Comparison of ENCODE assay signal across 8 cellular contexts in genomic region chr19:38678217-38678890, GRCh38. TPM values are rescaled to one million over a fixed set of nuclear protein-coding genes. Genes with fewer than 3 reads are reported as not detected.
DNase-seq lines count a peak whose midpoint lies in the region; ATAC-seq and TF ChIP-seq lines count a peak whose summit lies in the region.

No MANE protein-coding gene starts in this region.

- DNase-seq in CD8-positive, alpha-beta memory T cell = no peak
- DNase-seq in activated B cell treated with CpG ODN at 0.5 μM for 24 hours = no peak
- peak; percentile 4 for DNase-seq in left ventricle myocardium superior
- no peak for DNase-seq in gastrocnemius medialis
- no peak for DNase-seq in NCI-H82 (lab: John Stamatoyannopoulos, UW)
- DNase-seq in NCI-H2107 treated with DMSO at 0.1 percent for 48 hours (lab: John Stamatoyannopoulos, UW; ENCODE audit: unreplicated experiment) = no peak
- no peak for DNase-seq in iPS-NIHi7 (ENCODE audit: extremely low spot score)

- CTCF ChIA-PET in CD8-positive, alpha-beta memory T cell (lab: Charles Lee) = interaction anchor here (1.0 to 1.2 kb wide), 2 partner anchors 9 to 37 kb away, joined by 3 read pairs; no protein-coding TSS in a partner anchor
- CTCF ChIA-PET in activated B cell treated with CpG ODN at 0.5 μM for 24 hours (lab: Charles Lee) = no interaction called here

- peak overlapping the region in 6 of 7 donors; percentile 37 to 79 (median 60) for H3K4me3 Mint-ChIP-seq in CD8-positive, alpha-beta memory T cell
- no peak overlapping the region for H3K4me3 Mint-ChIP-seq in activated B cell treated with CpG ODN at 0.5 μM for 24 hours

- TF ChIP-seq CTCF in activated B cell treated with CpG ODN at 0.5 μM for 24 hours (IDR thresholded peaks at IDR 0.05) = no peak
- no peak for TF ChIP-seq CTCF in gastrocnemius medialis (IDR thresholded peaks at IDR 0.05 in 4 of 5, conservative IDR thresholded peaks at IDR 0.05 in 1 of 5)

- H3K4me1 Mint-ChIP-seq in CD8-positive, alpha-beta memory T cell = peaks cover 91 to 95% (median 93%) of the 10 kb centered on the region in 3 donors
- peaks cover 84% of the 10 kb centered on the region for H3K4me1 Mint-ChIP-seq in activated B cell treated with CpG ODN at 0.5 μM for 24 hours

- ATAC-seq in activated B cell treated with CpG ODN at 0.5 μM for 24 hours (ENCODE audit: low read depth) (no peak), left ventricle myocardium superior (no peak), gastrocnemius medialis (no peak), HG03342 (IDR thresholded peaks at IDR 0.05; ENCODE audit: unreplicated experiment) (no peak)

- H3K9me3 Mint-ChIP-seq in CD8-positive, alpha-beta memory T cell = no peaks in the 10 kb centered on the region
- no peaks in the 10 kb centered on the region for H3K9me3 Mint-ChIP-seq in activated B cell treated with CpG ODN at 0.5 μM for 24 hours

- H3K4me1 ChIP-seq in CD8-positive, alpha-beta memory T cell (ENCODE audit: insufficient read depth, low read length) = peaks cover 88% of the 10 kb centered on the region
- H3K4me1 ChIP-seq in gastrocnemius medialis = peaks cover 85 to 87% of the 10 kb centered on the region in 2 donors

- H3K36me3 ChIP-seq in CD8-positive, alpha-beta memory T cell (ENCODE audit: insufficient read depth, low read length) = peaks cover 5% of the 10 kb centered on the region
- no peaks in the 10 kb centered on the region for H3K36me3 ChIP-seq in gastrocnemius medialis

- no peaks in the 10 kb centered on the region for H3K27me3 Mint-ChIP-seq in CD8-positive, alpha-beta memory T cell
- H3K27me3 Mint-ChIP-seq in activated B cell treated with CpG ODN at 0.5 μM for 24 hours = no peaks in the 10 kb centered on the region

- in situ Hi-C loops in gastrocnemius medialis (cut with MboI; ENCODE audit: low sequenced_read_pairs in 4 of 4) = no loop called here

- POLR2A ChIA-PET in CD8-positive, alpha-beta memory T cell (lab: Charles Lee) = interaction anchor here (0.8 kb wide), 1 partner anchor 9 kb away, joined by 3 read pairs; no protein-coding TSS in a partner anchor
- POLR2A ChIA-PET in activated B cell treated with CpG ODN at 0.5 μM for 24 hours (lab: Charles Lee) = interaction anchor here (1.2 kb wide), 1 partner anchor 9 kb away, joined by 3 read pairs; no protein-coding TSS in a partner anchor

- H3K27ac Mint-ChIP-seq in CD8-positive, alpha-beta memory T cell = peak overlapping the region; percentile 63 to 100 (median 92)
- peak overlapping the region; percentile 38 for H3K27ac Mint-ChIP-seq in activated B cell treated with CpG ODN at 0.5 μM for 24 hours

- no peaks in the 10 kb centered on the region for H3K27me3 ChIP-seq in CD8-positive, alpha-beta memory T cell (ENCODE audit: insufficient read depth, low read length, poor library complexity, severe bottlenecking)
- H3K27me3 ChIP-seq in gastrocnemius medialis = no peaks in the 10 kb centered on the region

- TF ChIP-seq POLR2A in gastrocnemius medialis (IDR thresholded peaks at IDR 0.05) = no peak

- no peak overlapping the region for H3K4me3 ChIP-seq in CD8-positive, alpha-beta memory T cell (ENCODE audit: low read length)
- no peak overlapping the region for H3K4me3 ChIP-seq in gastrocnemius medialis

- intact Hi-C loops in activated B cell treated with CpG ODN at 0.5 μM for 24 hours (cut with micrococcal nuclease) = no loop called here
- intact Hi-C loops in left ventricle myocardium superior (cut with micrococcal nuclease) = no loop called here
- intact Hi-C loops in gastrocnemius medialis (cut with DNase I; ENCODE audit: low total_unique reads) = no loop called here

- peaks cover 6 to 18% (median 6%) of the 10 kb centered on the region in 3 donors for H3K36me3 Mint-ChIP-seq in CD8-positive, alpha-beta memory T cell
- H3K36me3 Mint-ChIP-seq in activated B cell treated with CpG ODN at 0.5 μM for 24 hours (ENCODE audit: low read depth) = peaks cover 17% of the 10 kb centered on the region

- H3K27ac ChIP-seq in CD8-positive, alpha-beta memory T cell (ENCODE audit: low read depth, low read length) = peak overlapping the region; percentile 9
- peak overlapping the region; percentile 89 to 98 (median 96) for H3K27ac ChIP-seq in gastrocnemius medialis

- H3K9me3 ChIP-seq in CD8-positive, alpha-beta memory T cell (ENCODE audit: low read length) = no peaks in the 10 kb centered on the region
- no peaks in the 10 kb centered on the region for H3K9me3 ChIP-seq in gastrocnemius medialis

RNA-seq across cellular contexts. Expression of gene ACTN4, which starts 30.9 kb away (rescaled TPM):
- 100 to 1,000 TPM; 295 to 314 TPM for total RNA-seq in CD8-positive, alpha-beta memory T cell
- polyA plus RNA-seq in CD8-positive, alpha-beta memory T cell = 31.9 TPM
- 197 and 198 TPM in 2 replicates for total RNA-seq in activated B cell treated with CpG ODN at 0.5 μM for 24 hours
- 131 TPM for total RNA-seq in left ventricle myocardium superior
- 10 to 100 TPM; 32.0 to 85.3 (median 63.9) TPM for total RNA-seq in gastrocnemius medialis

RNA-seq across cellular contexts. Expression of gene EIF3K, which starts 59.4 kb away (rescaled TPM):
- 100 to 1,000 TPM; 275 to 282 TPM for total RNA-seq in CD8-positive, alpha-beta memory T cell
- polyA plus RNA-seq in CD8-positive, alpha-beta memory T cell = 401 TPM
- total RNA-seq in activated B cell treated with CpG ODN at 0.5 μM for 24 hours = 344 and 385 TPM in 2 replicates
- 674 TPM for total RNA-seq in left ventricle myocardium superior
- total RNA-seq in gastrocnemius medialis = 100 to 1,000 TPM; 619 to 975 (median 681) TPM
